Comparison of ENCODE assay signal across 7 cellular contexts in the genomic region with DNA sequence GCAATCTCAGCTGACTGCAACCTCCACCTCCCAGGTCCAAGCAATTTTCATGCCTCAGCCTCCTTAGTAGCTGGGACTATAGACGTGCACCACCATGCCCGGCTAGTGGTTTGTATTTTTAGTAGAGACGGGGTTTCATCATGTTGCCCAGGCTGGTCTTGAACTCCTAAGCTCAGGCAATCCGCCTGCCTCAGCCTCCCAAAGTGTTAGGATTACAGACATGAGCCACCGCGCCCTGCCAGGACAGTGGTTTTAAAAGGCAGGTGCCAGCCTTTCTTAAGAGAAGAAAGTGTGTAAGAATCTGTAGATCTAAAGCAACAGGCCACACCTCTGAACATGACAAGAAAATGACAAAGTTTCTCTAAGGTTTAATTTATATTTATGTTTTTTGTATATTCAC. TPM values are rescaled to one million over a fixed set of nuclear protein-coding genes. Genes with fewer than 3 reads are reported as not detected.
DNase-seq lines count a peak whose midpoint lies in the region; TF ChIP-seq lines count a peak whose summit lies in the region.
"Not testable (repeated sequence)": the region's sequence is repeated elsewhere in the genome, so short reads cannot be mapped to it uniquely, and the experiment has no call there.

No MANE protein-coding gene starts in this region.

- intact Hi-C loops in Calu3 (cut with micrococcal nuclease; ENCODE audit: unreplicated experiment) = loop anchor here (10.0 kb wide), 1 partner anchor 50 kb away; no protein-coding TSS in a partner anchor
- intact Hi-C loops in prostate gland (cut with DNase I) = not testable (repeated sequence)

- H3K9ac ChIP-seq in duodenal mucosa (ENCODE audit: low read depth in 1 of 2, low read length in 2 of 2) (peak overlapping the region in 1 of 2 donors; percentile 54), mucosa of stomach (ENCODE audit: low read length) (peak overlapping the region; percentile 69), subcutaneous abdominal adipose tissue (ENCODE audit: low read length in 5 of 5) (peak overlapping the region in 1 of 5 donors; percentile 17)

- H3K4me1 Mint-ChIP-seq in Calu3 (ENCODE audit: low read depth, unreplicated experiment) = peaks cover 26% of the 10 kb centered on the region

- H3K9me3 ChIP-seq in duodenal mucosa (ENCODE audit: control insufficient read depth in 1 of 2, low read length in 2 of 2); right atrium auricular region; mucosa of stomach (ENCODE audit: control insufficient read depth, low read length); prostate gland; subcutaneous abdominal adipose tissue (ENCODE audit: control insufficient read depth in 5 of 5, low read length in 5 of 5): not testable (repeated sequence)

- peaks cover 22% of the 10 kb centered on the region for H3K36me3 Mint-ChIP-seq in Calu3 (ENCODE audit: insufficient read depth, unreplicated experiment)

- peaks cover 5 to 20% of the 10 kb centered on the region in 2 donors for H3K36me3 ChIP-seq in duodenal mucosa (ENCODE audit: control insufficient read depth in 1 of 2, insufficient read depth in 2 of 2, low read length in 2 of 2)
- peaks cover 13% of the 10 kb centered on the region for H3K36me3 ChIP-seq in right atrium auricular region
- not testable (repeated sequence) for H3K36me3 ChIP-seq in mucosa of stomach (ENCODE audit: control insufficient read depth, insufficient read depth, low read length); prostate gland
- H3K36me3 ChIP-seq in subcutaneous abdominal adipose tissue (ENCODE audit: control insufficient read depth in 5 of 5, insufficient read depth in 5 of 5, low read length in 5 of 5) = peaks cover 0 to 23% (median 17%) of the 10 kb centered on the region in 5 donors

- H3K27ac ChIP-seq in RWPE1 = peak overlapping the region; percentile 14; the same call in 1 of the 2 replicates
- peak overlapping the region; percentile 43 for H3K27ac ChIP-seq in duodenal mucosa (ENCODE audit: low read depth, low read length)
- peak overlapping the region; percentile 19 to 35 for H3K27ac ChIP-seq in right atrium auricular region
- peak overlapping the region; percentile 71 to 77 for H3K27ac ChIP-seq in prostate gland
- peak overlapping the region; percentile 23 for H3K27ac ChIP-seq in subcutaneous abdominal adipose tissue (ENCODE audit: low read depth, low read length)

- CTCF ChIA-PET in Calu3 (lab: Charles Lee) = not testable (repeated sequence)
- CTCF ChIA-PET in RWPE1 (lab: Yijun Ruan, JAX) = interaction anchor here (1.0 kb wide), 1 partner anchor 14 kb away, joined by 3 read pairs; no protein-coding TSS in a partner anchor

- TF ChIP-seq CTCF in Calu3 (IDR thresholded peaks at IDR 0.05; ENCODE audit: unreplicated experiment); RWPE1 (conservative IDR thresholded peaks at IDR 0.05; ENCODE audit: low read depth); right atrium auricular region (IDR thresholded peaks at IDR 0.05); prostate gland (IDR thresholded peaks at IDR 0.05): not testable (repeated sequence)

- WGBS in prostate gland = 82% methylated on average over 6 of the region's 6 CpGs

- not testable (repeated sequence) for BruUV-seq in Calu3 (replicated peaks; lab: Mats Ljungman, UMichigan)

- not testable (repeated sequence) for H3K9me3 Mint-ChIP-seq in Calu3 (ENCODE audit: low read depth, unreplicated experiment)

- H3K27me3 Mint-ChIP-seq in Calu3 (ENCODE audit: unreplicated experiment) = not testable (repeated sequence)

- POLR2A ChIA-PET in RWPE1 (lab: Yijun Ruan, JAX; ENCODE audit: low non-redundant PET) = not testable (repeated sequence)

- H3K4me3 ChIP-seq in duodenal mucosa (ENCODE audit: low read depth in 1 of 2, low read length in 2 of 2); right atrium auricular region; mucosa of stomach (ENCODE audit: low read length); prostate gland; subcutaneous abdominal adipose tissue (ENCODE audit: low read depth in 1 of 5, low read length in 5 of 5): not testable (repeated sequence)

- TF ChIP-seq POLR2A in prostate gland (IDR thresholded peaks at IDR 0.05) = not testable (repeated sequence)

- peak overlapping the region; percentile 24 for H3K4me3 Mint-ChIP-seq in Calu3 (ENCODE audit: low read depth, unreplicated experiment)

- peak overlapping the region; percentile 32 for H3K27ac Mint-ChIP-seq in Calu3 (ENCODE audit: unreplicated experiment)

- H3K27me3 ChIP-seq in duodenal mucosa (ENCODE audit: control insufficient read depth in 1 of 2, insufficient read depth in 2 of 2, low read length in 2 of 2); right atrium auricular region; mucosa of stomach (ENCODE audit: control insufficient read depth, insufficient read depth, low read length); prostate gland (replicated peaks; ENCODE audit: insufficient read depth); subcutaneous abdominal adipose tissue (ENCODE audit: control insufficient read depth in 5 of 5, insufficient read depth in 4 of 5, low read length in 5 of 5): not testable (repeated sequence)

- H3K4me1 ChIP-seq in duodenal mucosa (ENCODE audit: control insufficient read depth in 1 of 2, insufficient read depth in 2 of 2, low read length in 2 of 2) (peaks cover 17 to 20% of the 10 kb centered on the region in 2 donors), mucosa of stomach (ENCODE audit: control insufficient read depth, insufficient read depth, low read length) (peaks cover 39% of the 10 kb centered on the region), subcutaneous abdominal adipose tissue (ENCODE audit: control insufficient read depth in 5 of 5, insufficient read depth in 5 of 5, low read length in 5 of 5) (peaks cover 0 to 15% (median 0%) of the 10 kb centered on the region in 5 donors)
- H3K4me1 ChIP-seq in right atrium auricular region; prostate gland (replicated peaks): not testable (repeated sequence)

- not testable (repeated sequence) for DNase-seq in Calu3; RWPE1 (ENCODE audit: low spot score); right atrium auricular region (ENCODE audit: low spot score); prostate gland (ENCODE audit: low spot score)

RNA-seq across cellular contexts. Expression of a gene that starts 6.4 kb away (rescaled TPM):
- total RNA-seq in Calu3 (2022) (106 and 108 TPM in 2 replicates), right atrium auricular region (10 to 100 TPM; 41.2 to 46.4 TPM), prostate gland (100 to 1,000 TPM in 1 of 2 donors, 10 to 100 TPM in 1; 97.8 to 146 TPM)

RNA-seq across cellular contexts. Expression of a gene that starts 43.9 kb away (rescaled TPM):
- total RNA-seq in Calu3 (2022) = 20.5 and 21.9 TPM in 2 replicates
- total RNA-seq in right atrium auricular region = 10 to 100 TPM; 10.2 to 20.8 TPM
- total RNA-seq in prostate gland = 10 to 100 TPM; 23.8 to 34.9 TPM

Comparison
In these comparisons a context has a peak if more than half of its experiments do, and no peak if none do; other contexts are left out.
1. H3K27ac ChIP-seq: peak in every context shown above with its lines; median percentile 74 in prostate gland; 43 in duodenal mucosa; 27 in right atrium auricular region; 23 in subcutaneous abdominal adipose tissue; 14 in RWPE1.